In the genomic region with DNA sequence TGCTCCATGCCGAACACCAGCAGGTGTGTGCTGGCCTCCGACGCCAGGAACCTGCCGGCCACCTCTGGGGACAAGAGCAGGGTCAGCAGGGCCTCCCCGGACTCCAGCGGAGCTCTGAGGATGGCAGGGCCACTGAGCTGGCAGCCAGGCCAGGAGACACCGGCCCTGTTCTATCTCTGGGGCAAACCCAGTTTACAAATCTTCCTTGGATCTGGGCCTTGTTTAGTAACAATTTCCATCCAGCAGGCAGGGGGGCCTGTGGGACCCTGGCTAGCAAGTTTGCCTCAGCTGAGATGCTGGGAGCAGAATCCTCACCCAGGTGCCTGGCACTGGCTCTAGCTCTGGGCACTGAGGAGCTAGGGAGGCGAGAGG, we compare ENCODE assay signal across 6 cellular contexts. TPM values are rescaled to one million over a fixed set of nuclear protein-coding genes. Genes with fewer than 3 reads are reported as not detected.
"Had no signal": no experiment of that assay in that cellular context is flagged by ENCODE, and none has a peak within 500 bp of the region (broad histone marks: within the 10 kb centered on the region; RNA-seq: fewer than 3 reads in every experiment).

No MANE protein-coding gene starts in this region.

RNA-seq across cellular contexts. Expression of a gene that starts 1.1 kb away (rescaled TPM):
- total RNA-seq: activated B cell treated with CpG ODN at 0.5 μM for 24 hours; activated CD4-positive, alpha-beta T cell treated with anti-CD3 and anti-CD28 coated beads, Interleukin-2, amount 10 ng/mL, durations not matched to agents 24 days and 14 days; activated CD8-positive, alpha-beta memory T cell treated with anti-CD3 and anti-CD28 coated beads, Interleukin-2, amount 10 ng/mL, durations not matched to agents 7 days and 5 days; activated T-helper 1 cell treated with anti-CD3 and anti-CD28 coated beads, Interleukin-12 subunit alpha, Interleukin-12 subunit beta, Interleukin-2, Interleukin-4 antibody, amounts not matched to agents 30 ng/mL and 10 ng/mL and 1 ng/mL, durations not matched to agents 14 hours and 24 hours and 36 hours; RPMI7951; T-helper 17 cell had no signal

RNA-seq across cellular contexts. Expression of a gene that starts 51.0 kb away (rescaled TPM):
- total RNA-seq: activated B cell treated with CpG ODN at 0.5 μM for 24 hours; activated CD4-positive, alpha-beta T cell treated with anti-CD3 and anti-CD28 coated beads, Interleukin-2, amount 10 ng/mL, durations not matched to agents 24 days and 14 days; activated CD8-positive, alpha-beta memory T cell treated with anti-CD3 and anti-CD28 coated beads, Interleukin-2, amount 10 ng/mL, durations not matched to agents 7 days and 5 days; activated T-helper 1 cell treated with anti-CD3 and anti-CD28 coated beads, Interleukin-12 subunit alpha, Interleukin-12 subunit beta, Interleukin-2, Interleukin-4 antibody, amounts not matched to agents 30 ng/mL and 10 ng/mL and 1 ng/mL, durations not matched to agents 14 hours and 24 hours and 36 hours; RPMI7951 had no signal
